ENCODE assay signal across 8 cellular contexts in genomic region chr5:114360816-114361723, GRCh38. TPM values are rescaled to one million over a fixed set of nuclear protein-coding genes. Genes with fewer than 3 reads are reported as not detected.
DNase-seq lines count a peak whose midpoint lies in the region; ATAC-seq and TF ChIP-seq lines count a peak whose summit lies in the region.

No MANE protein-coding gene starts in this region.

- peak overlapping the region; percentile 62; the same call in 1 of the 2 replicates for H3K9ac ChIP-seq in MM.1S (ENCODE audit: low read length)

- H3K79me2 ChIP-seq in MM.1S (ENCODE audit: low read length): no peaks in the 10 kb centered on the region

- H3K27ac ChIP-seq in MM.1S (ENCODE audit: low read length) (no peak overlapping the region; the same call in 1 of the 2 replicates), temporal lobe (ENCODE audit: low read depth, low read length) (peak overlapping the region; percentile 9)

- H3K9me3 Mint-ChIP-seq in brain: peaks cover 0 to 12% (median 0%) of the 10 kb centered on the region in 5 experiments

- no peaks in the 10 kb centered on the region for H3K9me3 ChIP-seq in MM.1S (replicated peaks; ENCODE audit: insufficient read depth, low read length)

- H3K27me3 ChIP-seq in MM.1S (replicated peaks; ENCODE audit: insufficient read depth, low read length): no peaks in the 10 kb centered on the region

- peak overlapping the region in 4 of 5 experiments; percentile 84 to 98 (median 91) for H3K27ac Mint-ChIP-seq in brain

- H3K36me3 Mint-ChIP-seq in brain: no peaks in the 10 kb centered on the region

- peak overlapping the region; percentile 100 for H2AFZ ChIP-seq in MM.1S (ENCODE audit: low read length)

- peaks cover 69% of the 10 kb centered on the region for H3K27me3 Mint-ChIP-seq in brain

- no peaks in the 10 kb centered on the region for H4K20me1 ChIP-seq in MM.1S (ENCODE audit: insufficient read depth, low read length)

- H3K4me3 Mint-ChIP-seq in brain: peak overlapping the region; percentile 94 to 98 (median 94)

- peak overlapping the region; percentile 96 for H3K4me3 ChIP-seq in MM.1S (ENCODE audit: low read length)

- no peaks in the 10 kb centered on the region for H3K9me2 ChIP-seq in MM.1S (replicated peaks; ENCODE audit: insufficient read depth, low read length)

- no peaks in the 10 kb centered on the region for H3K36me3 ChIP-seq in MM.1S (replicated peaks; ENCODE audit: insufficient read depth, low read length)

- peaks cover 27% of the 10 kb centered on the region for H3K4me1 Mint-ChIP-seq in brain

- no peaks in the 10 kb centered on the region for H3K4me1 ChIP-seq in MM.1S (ENCODE audit: low read length)

- ATAC-seq in GM19463 (IDR thresholded peaks at IDR 0.05; ENCODE audit: unreplicated experiment) (peak; percentile 56), HG03280 (IDR thresholded peaks at IDR 0.05; ENCODE audit: unreplicated experiment) (no peak)

- peak; percentile 76 for DNase-seq in COR-L47 (lab: John Stamatoyannopoulos, UW)
- DNase-seq in MM.1S: peak; percentile 55
- DNase-seq in left kidney (ENCODE audit: low read depth, low spot score): peak; percentile 89
- DNase-seq in NCI-H2196 (lab: John Stamatoyannopoulos, UW; ENCODE audit: unreplicated experiment): no peak

- TF ChIP-seq CTCF in MM.1S (IDR thresholded peaks at IDR 0.05; ENCODE audit: low read length): peak; percentile 33
- peak; percentile 70 to 72 for TF ChIP-seq CTCF in brain (conservative IDR thresholded peaks at IDR 0.05)

- H3F3A ChIP-seq in MM.1S (ENCODE audit: insufficient read depth, low read length): peaks cover 9% of the 10 kb centered on the region; the same call in 1 of the 2 replicates

- H3K4me2 ChIP-seq in MM.1S (ENCODE audit: low read depth, low read length): peak overlapping the region; percentile 94

RNA-seq across cellular contexts. Expression of gene KCNN2, which starts 0.8 kb away (rescaled TPM):
- polyA plus RNA-seq in brain (ENCODE audit: insufficient read depth, low read depth, low replicate concordance): 5.1 TPM
- 15.0 TPM for total RNA-seq in temporal lobe
